In genomic region chr7:421056-421991, GRCh38 we compare ENCODE assay signal across 19 cellular contexts.
DNase-seq lines count a peak whose midpoint lies in the region; ATAC-seq, FAIRE-seq and TF ChIP-seq lines count a peak whose summit lies in the region.
"Had no signal": no experiment of that assay in that cellular context is flagged by ENCODE, and none has a peak within 500 bp of the region (broad histone marks: within the 10 kb centered on the region; RNA-seq: fewer than 3 reads in every experiment).

No MANE protein-coding gene starts in this region.

- FAIRE-seq in kidney (lab: Jason Lieb, UNC) = no peak
- FAIRE-seq: HTR-8/SVneo had no signal

- TF ChIP-seq CTCF in Caco-2 (IDR thresholded peaks at IDR 0.05; ENCODE audit: insufficient read depth in 1 of 2, low read depth in 1 of 2, low read length in 1 of 2, severe bottlenecking in 1 of 2, unreplicated experiment in 1 of 2) (no peak), kidney (IDR thresholded peaks at IDR 0.05; ENCODE audit: borderline replicate concordance, extremely low read depth, insufficient read depth) (no peak), adrenal gland (IDR thresholded peaks at IDR 0.05) (no peak)

- POLR2A ChIA-PET in Caco-2 (lab: Charles Lee) = interaction anchor here (0.6 to 1.0 kb wide), 2 partner anchors 15 to 84 kb away, joined by 3 read pairs; no protein-coding TSS in a partner anchor

- H3K27ac ChIP-seq in CD4-positive, CD25-positive, alpha-beta regulatory T cell (ENCODE audit: insufficient read depth, low read length, poor library complexity, severe bottlenecking) = no peak overlapping the region
- H3K27ac ChIP-seq in kidney (ENCODE audit: low read depth in 2 of 2, low read length in 2 of 2) (no peak overlapping the region), adrenal gland (no peak overlapping the region)
- H3K27ac ChIP-seq: esophagus squamous epithelium, thoracic aorta had no signal

- H3K4me1 Mint-ChIP-seq in CD4-positive, CD25-positive, alpha-beta regulatory T cell = no peaks in the 10 kb centered on the region
- no peaks in the 10 kb centered on the region for H3K4me1 Mint-ChIP-seq in Caco-2 (ENCODE audit: low read depth, unreplicated experiment)

- peak overlapping the region in 1 of 4 donors; percentile 8 for H3K4me3 Mint-ChIP-seq in CD4-positive, CD25-positive, alpha-beta regulatory T cell
- H3K4me3 Mint-ChIP-seq in Caco-2 (ENCODE audit: unreplicated experiment) = peak overlapping the region; percentile 75

- no peak for ATAC-seq in CD4-positive, CD25-positive, alpha-beta regulatory T cell (ENCODE audit: low read depth in 2 of 2)
- no peak for ATAC-seq in HG02870 (IDR thresholded peaks at IDR 0.05; ENCODE audit: unreplicated experiment)
- ATAC-seq: right cardiac atrium had no signal

- H3K36me3 ChIP-seq in CD4-positive, CD25-positive, alpha-beta regulatory T cell (ENCODE audit: control insufficient read depth, insufficient read depth, low read length) = no peaks in the 10 kb centered on the region
- H3K36me3 ChIP-seq in Caco-2 (ENCODE audit: control insufficient read depth, insufficient read depth, low read length) = no peaks in the 10 kb centered on the region
- no peaks in the 10 kb centered on the region for H3K36me3 ChIP-seq in kidney (ENCODE audit: control insufficient read depth in 1 of 2, insufficient read depth in 2 of 2, low read length in 2 of 2)
- H3K36me3 ChIP-seq in adrenal gland (replicated peaks in 1 of 2) = no peaks in the 10 kb centered on the region
- H3K36me3 ChIP-seq: esophagus squamous epithelium, thoracic aorta had no signal

- H3K9ac ChIP-seq in kidney (ENCODE audit: low read length in 2 of 2) = no peak overlapping the region

- DNase-seq in CD4-positive, CD25-positive, alpha-beta regulatory T cell = peak in 2 of 3 donors; percentile 8 to 22
- DNase-seq in Caco-2 = no peak
- DNase-seq in NCI-H748 (lab: John Stamatoyannopoulos, UW; ENCODE audit: unreplicated experiment) = peak; percentile 67
- DNase-seq in kidney = peak; percentile 48
- no peak for DNase-seq in NCI-H2029 treated with DMSO at 0.1 percent for 48 hours (lab: John Stamatoyannopoulos, UW)
- DNase-seq in adrenal gland = no peak
- DNase-seq: activated CD4-positive, alpha-beta T cell treated with anti-CD3 and anti-CD28 coated beads, Interleukin-2, amount 50 U/mL, for 4 hours; effector memory CD4-positive, alpha-beta T cell; EL; esophagus squamous epithelium; NCI-H1694; occipital lobe; SHP77 treated with DMSO at 0.1 percent for 48 hours; stimulated activated CD4-positive, alpha-beta T cell treated with anti-CD3 and anti-CD28 coated beads, Interleukin-15, amount 100 ng/mL, for 24 hours had no signal

- 59 to 71% (median 62%) methylated on average over 19 to 59 of the region's 59 CpGs for WGBS in adrenal gland, 4 donors

- H3K27me3 Mint-ChIP-seq in CD4-positive, CD25-positive, alpha-beta regulatory T cell = no peaks in the 10 kb centered on the region
- H3K27me3 Mint-ChIP-seq in Caco-2 (ENCODE audit: insufficient read depth, unreplicated experiment) = no peaks in the 10 kb centered on the region

- no peaks in the 10 kb centered on the region for H3K27me3 ChIP-seq in CD4-positive, CD25-positive, alpha-beta regulatory T cell (ENCODE audit: control insufficient read depth, insufficient read depth, low read length)
- H3K27me3 ChIP-seq in Caco-2 (replicated peaks; ENCODE audit: control insufficient read depth, insufficient read depth, low read length) (no peaks in the 10 kb centered on the region), adrenal gland (no peaks in the 10 kb centered on the region)

- no peaks in the 10 kb centered on the region for H3K36me3 Mint-ChIP-seq in CD4-positive, CD25-positive, alpha-beta regulatory T cell
- H3K36me3 Mint-ChIP-seq in Caco-2 (ENCODE audit: insufficient read depth, unreplicated experiment) = no peaks in the 10 kb centered on the region

- peaks cover 0 to 5% (median under 1%) of the 10 kb centered on the region in 7 donors for H3K9me3 Mint-ChIP-seq in CD4-positive, CD25-positive, alpha-beta regulatory T cell
- H3K9me3 Mint-ChIP-seq in Caco-2 (ENCODE audit: unreplicated experiment) = peaks cover 12% of the 10 kb centered on the region

- peaks cover 0 to 10% of the 10 kb centered on the region in 2 experiments for H3K9me3 ChIP-seq in CD4-positive, CD25-positive, alpha-beta regulatory T cell (ENCODE audit: control insufficient read depth in 2 of 2, low read length in 2 of 2)
- H3K9me3 ChIP-seq in Caco-2 = peaks cover 11% of the 10 kb centered on the region; the same call in 1 of the 2 replicates
- peaks cover 3 to 12% of the 10 kb centered on the region in 2 donors for H3K9me3 ChIP-seq in kidney (ENCODE audit: control insufficient read depth in 1 of 2, low read length in 2 of 2)
- no peaks in the 10 kb centered on the region for H3K9me3 ChIP-seq in adrenal gland (replicated peaks in 1 of 3)

- intact Hi-C loops in Caco-2 (cut with micrococcal nuclease; ENCODE audit: unreplicated experiment) = no loop called here
- intact Hi-C loops in kidney (cut with DNase I) = no loop called here
- intact Hi-C loops in adrenal gland (cut with DNase I) = loop anchor here in 1 of 2 donors (10.0 kb wide), 1 partner anchor 83 kb away; no protein-coding TSS in a partner anchor

- H3K4me1 ChIP-seq in CD4-positive, CD25-positive, alpha-beta regulatory T cell (ENCODE audit: control insufficient read depth, insufficient read depth, low read length, poor library complexity, severe bottlenecking) = no peaks in the 10 kb centered on the region
- no peaks in the 10 kb centered on the region for H3K4me1 ChIP-seq in Caco-2
- H3K4me1 ChIP-seq in kidney (ENCODE audit: control insufficient read depth in 1 of 2, insufficient read depth in 1 of 2, low read depth in 1 of 2, low read length in 2 of 2) = no peaks in the 10 kb centered on the region
- no peaks in the 10 kb centered on the region for H3K4me1 ChIP-seq in adrenal gland (replicated peaks in 1 of 2)

- BruUV-seq in Caco-2 (replicated peaks; lab: Mats Ljungman, UMichigan) = no TSS peak

- no peak for TF ChIP-seq POLR2A in adrenal gland (IDR thresholded peaks at IDR 0.05)

- CTCF ChIA-PET in Caco-2 (lab: Charles Lee) = interaction anchor here (0.6 kb wide), 1 partner anchor 454 kb away, joined by 5 read pairs; no protein-coding TSS in a partner anchor

- H3K27ac Mint-ChIP-seq in CD4-positive, CD25-positive, alpha-beta regulatory T cell = peak overlapping the region in 1 of 3 donors; percentile 67
- H3K27ac Mint-ChIP-seq in Caco-2 (ENCODE audit: unreplicated experiment) = no peak overlapping the region

- no peak overlapping the region for H3K4me3 ChIP-seq in CD4-positive, CD25-positive, alpha-beta regulatory T cell (ENCODE audit: low read depth, low read length)
- H3K4me3 ChIP-seq in Caco-2 (ENCODE audit: low read depth, low read length) (peak overlapping the region; percentile 41), kidney (ENCODE audit: low read length in 2 of 2) (no peak overlapping the region), adrenal gland (no peak overlapping the region)
- H3K4me3 ChIP-seq: esophagus squamous epithelium, lung, thoracic aorta had no signal

Comparison
In these comparisons a context has a peak if more than half of its experiments do, and no peak if none do; other contexts are left out.
1. DNase-seq: peak in CD4-positive, CD25-positive, alpha-beta regulatory T cell (2 of 3), NCI-H748 (single experiment) and kidney (single experiment); none in Caco-2 (0 of 2), NCI-H2029 treated with DMSO at 0.1 percent for 48 hours (single experiment) and adrenal gland (0 of 7).